29 cellular contexts compared by ENCODE assay signal in genomic region chr6:15574497-15574896, GRCh38.
"Had no signal": no experiment of that assay in that cellular context is flagged by ENCODE, and none has a peak within 500 bp of the region (broad histone marks: within the 10 kb centered on the region; RNA-seq: fewer than 3 reads in every experiment).

No MANE protein-coding gene starts in this region.

- H3K4me2 ChIP-seq: hepatocyte had no signal

- H3K9me3 ChIP-seq: body of pancreas, colonic mucosa, gastrocnemius medialis, left lung, upper lobe of left lung, vagina had no signal

- H3K27ac ChIP-seq: colonic mucosa, dorsolateral prefrontal cortex, gastrocnemius medialis, upper lobe of left lung, vagina had no signal

- H3K4me1 ChIP-seq: body of pancreas, colonic mucosa had no signal

- ATAC-seq: activated CD8-positive, alpha-beta T cell treated with anti-CD3 and anti-CD28 coated beads, Interleukin-2, amount 10 ng/mL, durations not matched to agents 7 days and 5 days; activated T-cell treated with anti-CD3 and anti-CD28 coated beads, Interleukin-2, amount 50 U/mL, for 72 hours; body of pancreas; gastrocnemius medialis; left lung; naive thymus-derived CD4-positive, alpha-beta T cell; sciatic nerve; stimulated activated effector memory CD8-positive, alpha-beta T cell treated with anti-CD3 and anti-CD28 coated beads, Interleukin-12 subunit alpha, Interleukin-12 subunit beta, amount 100 ng/mL, for 72 hours; stimulated activated naive CD8-positive, alpha-beta T cell treated with anti-CD3 and anti-CD28 coated beads, Interleukin-15, amount 100 ng/mL, for 72 hours; WTC11 had no signal

- H2AFZ ChIP-seq: hepatocyte had no signal

- H3K36me3 ChIP-seq: colonic mucosa, gastrocnemius medialis, left lung, upper lobe of left lung, vagina had no signal

- DNase-seq: activated CD4-positive, alpha-beta T cell treated with anti-CD3 and anti-CD28 coated beads for 1 hour; activated CD8-positive, alpha-beta T cell treated with anti-CD3 and anti-CD28 coated beads, Interleukin-2, amount 10 ng/mL, durations not matched to agents 7 days and 5 days; activated naive CD4-positive, alpha-beta T cell treated with Interleukin-2 at 50 U/mL for 16 hours; activated T-cell treated with anti-CD3 and anti-CD28 coated beads for 4 hours; activated T-cell treated with anti-CD3 and anti-CD28 coated beads, Interleukin-2, amount 50 U/mL, for 72 hours; aorta; body of pancreas; cerebellar nuclear complex; colonic mucosa; dorsolateral prefrontal cortex; effector memory CD4-positive, alpha-beta T cell; erythroblast; gastrocnemius medialis; islet precursor cell; left lung; naive thymus-derived CD4-positive, alpha-beta T cell; stimulated activated CD4-positive, alpha-beta T cell treated with anti-CD3 and anti-CD28 coated beads, Interleukin-4, amount 100 ng/mL, for 24 hours; stimulated activated naive CD8-positive, alpha-beta T cell treated with anti-CD3 and anti-CD28 coated beads, Interleukin-15, amount 100 ng/mL, for 72 hours; substantia nigra; T-helper 2 cell; upper lobe of left lung had no signal

- H3K4me3 Mint-ChIP-seq: activated CD8-positive, alpha-beta T cell treated with anti-CD3 and anti-CD28 coated beads, Interleukin-2, amount 10 ng/mL, durations not matched to agents 7 days and 5 days; activated naive CD8-positive, alpha-beta T cell; activated T-cell treated with anti-CD3 and anti-CD28 coated beads, Interleukin-2, amount 50 U/mL, for 72 hours; naive thymus-derived CD4-positive, alpha-beta T cell; stimulated activated effector memory CD8-positive, alpha-beta T cell treated with anti-CD3 and anti-CD28 coated beads, Interleukin-12 subunit alpha, Interleukin-12 subunit beta, amount 100 ng/mL, for 72 hours; stimulated activated naive CD8-positive, alpha-beta T cell treated with anti-CD3 and anti-CD28 coated beads, Interleukin-15, amount 100 ng/mL, for 72 hours; WTC11 had no signal

- H3K4me3 ChIP-seq: body of pancreas, colonic mucosa, dorsolateral prefrontal cortex, gastrocnemius medialis, hepatocyte, left lung, lung, skin epidermis, upper lobe of left lung, vagina had no signal

- H3K27ac Mint-ChIP-seq: activated CD8-positive, alpha-beta T cell treated with anti-CD3 and anti-CD28 coated beads, Interleukin-2, amount 10 ng/mL, durations not matched to agents 7 days and 5 days; activated naive CD8-positive, alpha-beta T cell; activated T-cell treated with anti-CD3 and anti-CD28 coated beads, Interleukin-2, amount 50 U/mL, for 72 hours; stimulated activated effector memory CD8-positive, alpha-beta T cell treated with anti-CD3 and anti-CD28 coated beads, Interleukin-12 subunit alpha, Interleukin-12 subunit beta, amount 100 ng/mL, for 72 hours had no signal

- H3K36me3 Mint-ChIP-seq: stimulated activated effector memory CD8-positive, alpha-beta T cell treated with anti-CD3 and anti-CD28 coated beads, Interleukin-12 subunit alpha, Interleukin-12 subunit beta, amount 100 ng/mL, for 72 hours had no signal

- H3K9me3 Mint-ChIP-seq: stimulated activated effector memory CD8-positive, alpha-beta T cell treated with anti-CD3 and anti-CD28 coated beads, Interleukin-12 subunit alpha, Interleukin-12 subunit beta, amount 100 ng/mL, for 72 hours; stimulated activated naive CD8-positive, alpha-beta T cell treated with anti-CD3 and anti-CD28 coated beads, Interleukin-15, amount 100 ng/mL, for 72 hours had no signal

- H3K27me3 ChIP-seq: body of pancreas, colonic mucosa, dorsolateral prefrontal cortex, gastrocnemius medialis, hepatocyte, left lung, upper lobe of left lung, vagina had no signal

- H3K27me3 Mint-ChIP-seq: activated naive CD8-positive, alpha-beta T cell; naive thymus-derived CD4-positive, alpha-beta T cell; stimulated activated naive CD8-positive, alpha-beta T cell treated with anti-CD3 and anti-CD28 coated beads, Interleukin-15, amount 100 ng/mL, for 72 hours had no signal
